9 cellular contexts compared by ENCODE assay signal in genomic region chr10:95260397-95260881, GRCh38. TPM values are rescaled to one million over a fixed set of nuclear protein-coding genes. Genes with fewer than 3 reads are reported as not detected.
A peak's percentile ranks its signal among the peaks of the same experiment; 100 is the strongest.
DNase-seq lines count a peak whose midpoint lies in the region; ATAC-seq, FAIRE-seq and TF ChIP-seq lines count a peak whose summit lies in the region.
"Had no signal": no experiment of that assay in that cellular context is flagged by ENCODE, and none has a peak within 500 bp of the region (broad histone marks: within the 10 kb centered on the region; RNA-seq: fewer than 3 reads in every experiment).

No MANE protein-coding gene starts in this region.

- POLR2A ChIA-PET in CD8-positive, alpha-beta memory T cell (lab: Charles Lee), result no interaction called here

- H3K4me1 Mint-ChIP-seq in CD8-positive, alpha-beta memory T cell, result no peaks in the 10 kb centered on the region

- no peaks in the 10 kb centered on the region for H3K9me3 Mint-ChIP-seq in CD8-positive, alpha-beta memory T cell

- 52 to 56% methylated on average over 3 of the region's 3 CpGs for WGBS in esophagus, 2 donors
- WGBS in pancreas, 2 donors, result 68 to 71% methylated on average over 3 of the region's 3 CpGs

- H3K4me1 ChIP-seq in esophagus (ENCODE audit: control insufficient read depth in 2 of 2, insufficient read depth in 2 of 2, low read length in 1 of 2) (peaks cover 2 to 12% of the 10 kb centered on the region in 2 donors), pancreas (peaks cover 0 to 8% (median 0%) of the 10 kb centered on the region in 3 donors), kidney (ENCODE audit: control insufficient read depth in 1 of 2, insufficient read depth in 1 of 2, low read depth in 1 of 2, low read length in 2 of 2) (no peaks in the 10 kb centered on the region)
- H3K4me1 ChIP-seq in CD8-positive, alpha-beta memory T cell (ENCODE audit: insufficient read depth, low read length), result no peaks in the 10 kb centered on the region

- no peak overlapping the region for H3K9ac ChIP-seq in kidney (ENCODE audit: low read length in 2 of 2)

- FAIRE-seq in pancreas (lab: Jason Lieb, UNC) (no peak), kidney (lab: Jason Lieb, UNC) (no peak)
- FAIRE-seq: GM18507 had no signal

- H3K27ac Mint-ChIP-seq in CD8-positive, alpha-beta memory T cell, result no peak overlapping the region

- peak; percentile 62 for ATAC-seq in GM18498 (IDR thresholded peaks at IDR 0.05; ENCODE audit: unreplicated experiment)
- ATAC-seq in pancreas, result peak; percentile 56 to 90 (median 79)

- TF ChIP-seq CTCF in pancreas (IDR thresholded peaks at IDR 0.05) (no peak), kidney (IDR thresholded peaks at IDR 0.05; ENCODE audit: borderline replicate concordance, extremely low read depth, insufficient read depth) (no peak)

- DNase-seq in HuH-7 (ENCODE audit: low spot score), result peak; percentile 46
- DNase-seq in pancreas, result peak in 1 of 6 donors; percentile 40
- no peak for DNase-seq in kidney
- DNase-seq in NCI-H1048 (lab: John Stamatoyannopoulos, UW), result no peak
- no peak for DNase-seq in CD8-positive, alpha-beta memory T cell
- DNase-seq in NCI-H2171 (lab: John Stamatoyannopoulos, UW), result no peak

- H3K4me3 ChIP-seq in esophagus (ENCODE audit: low read depth in 1 of 2, low read length in 2 of 2) (no peak overlapping the region), pancreas (no peak overlapping the region), kidney (ENCODE audit: low read length in 2 of 2) (no peak overlapping the region)
- H3K4me3 ChIP-seq in CD8-positive, alpha-beta memory T cell (ENCODE audit: low read length), result no peak overlapping the region

- no peaks in the 10 kb centered on the region for H3K36me3 Mint-ChIP-seq in CD8-positive, alpha-beta memory T cell

- H3K27me3 ChIP-seq in esophagus (ENCODE audit: control insufficient read depth in 1 of 2, insufficient read depth in 2 of 2, low read length in 2 of 2), result no peaks in the 10 kb centered on the region
- H3K27me3 ChIP-seq in pancreas, result no peaks in the 10 kb centered on the region
- no peaks in the 10 kb centered on the region for H3K27me3 ChIP-seq in CD8-positive, alpha-beta memory T cell (ENCODE audit: insufficient read depth, low read length, poor library complexity, severe bottlenecking)

- intact Hi-C loops in pancreas (cut with DNase I), result no loop called here
- intact Hi-C loops in kidney (cut with DNase I), result no loop called here

- peaks cover 0 to 8% of the 10 kb centered on the region in 2 donors for H3K27me3 Mint-ChIP-seq in CD8-positive, alpha-beta memory T cell

- CTCF ChIA-PET in CD8-positive, alpha-beta memory T cell (lab: Charles Lee), result no interaction called here

- H3K4me3 Mint-ChIP-seq in CD8-positive, alpha-beta memory T cell, result no peak overlapping the region

- H3K36me3 ChIP-seq in esophagus (ENCODE audit: control insufficient read depth in 2 of 2, insufficient read depth in 2 of 2, low read length in 1 of 2) (peaks cover 0 to 11% of the 10 kb centered on the region in 2 donors), pancreas (peaks cover 0 to 24% (median 3%) of the 10 kb centered on the region in 3 donors), kidney (ENCODE audit: control insufficient read depth in 1 of 2, insufficient read depth in 2 of 2, low read length in 2 of 2) (peaks cover 3 to 4% of the 10 kb centered on the region in 2 donors)
- H3K36me3 ChIP-seq in CD8-positive, alpha-beta memory T cell (ENCODE audit: insufficient read depth, low read length), result no peaks in the 10 kb centered on the region

- H3K27ac ChIP-seq in esophagus (ENCODE audit: low read depth in 2 of 2, low read length in 1 of 2) (peak overlapping the region; percentile 22 to 62), pancreas (peak overlapping the region in 2 of 4 donors; percentile 68 to 73), kidney (ENCODE audit: low read depth in 2 of 2, low read length in 2 of 2) (no peak overlapping the region)
- H3K27ac ChIP-seq in CD8-positive, alpha-beta memory T cell (ENCODE audit: low read depth, low read length), result no peak overlapping the region

- H3K9me3 ChIP-seq in esophagus (ENCODE audit: control insufficient read depth in 2 of 2, insufficient read depth in 1 of 2, low read depth in 1 of 2, low read length in 1 of 2) (no peaks in the 10 kb centered on the region), pancreas (no peaks in the 10 kb centered on the region), kidney (ENCODE audit: control insufficient read depth in 1 of 2, low read length in 2 of 2) (peaks cover 0 to 2% of the 10 kb centered on the region in 2 donors)
- H3K9me3 ChIP-seq in CD8-positive, alpha-beta memory T cell (ENCODE audit: low read length), result no peaks in the 10 kb centered on the region

RNA-seq across cellular contexts. Expression of gene PDLIM1, which starts 30.4 kb away (rescaled TPM):
- 100 to 1,000 TPM in 1 of 2 donors, 10 to 100 TPM in 1; 79.9 to 117 TPM for polyA plus RNA-seq in esophagus
- 100 to 1,000 TPM in 1 of 6 donors, 10 to 100 TPM in 5; 44.1 to 120 (median 53.1) TPM for total RNA-seq in pancreas
- 10 to 100 TPM; 54.5 to 98.4 TPM for polyA plus RNA-seq in pancreas
- total RNA-seq in kidney, result 148 TPM
- polyA plus RNA-seq in kidney (ENCODE audit: insufficient read depth, low read depth, low replicate concordance), result 72.9 TPM
- total RNA-seq in CD8-positive, alpha-beta memory T cell, result 1 to 10 TPM in 1 of 2 experiments, under 1 TPM in 1; 0.88 to 1.4 TPM
- 11.7 TPM for polyA plus RNA-seq in CD8-positive, alpha-beta memory T cell

Comparison
In these comparisons a context has a peak if more than half of its experiments do, and no peak if none do; other contexts are left out.
1. H3K27ac ChIP-seq: peak in esophagus (2 of 2); none in kidney (0 of 2) and CD8-positive, alpha-beta memory T cell (single experiment).